ENCODE assay signal across 8 cellular contexts in the genomic region with DNA sequence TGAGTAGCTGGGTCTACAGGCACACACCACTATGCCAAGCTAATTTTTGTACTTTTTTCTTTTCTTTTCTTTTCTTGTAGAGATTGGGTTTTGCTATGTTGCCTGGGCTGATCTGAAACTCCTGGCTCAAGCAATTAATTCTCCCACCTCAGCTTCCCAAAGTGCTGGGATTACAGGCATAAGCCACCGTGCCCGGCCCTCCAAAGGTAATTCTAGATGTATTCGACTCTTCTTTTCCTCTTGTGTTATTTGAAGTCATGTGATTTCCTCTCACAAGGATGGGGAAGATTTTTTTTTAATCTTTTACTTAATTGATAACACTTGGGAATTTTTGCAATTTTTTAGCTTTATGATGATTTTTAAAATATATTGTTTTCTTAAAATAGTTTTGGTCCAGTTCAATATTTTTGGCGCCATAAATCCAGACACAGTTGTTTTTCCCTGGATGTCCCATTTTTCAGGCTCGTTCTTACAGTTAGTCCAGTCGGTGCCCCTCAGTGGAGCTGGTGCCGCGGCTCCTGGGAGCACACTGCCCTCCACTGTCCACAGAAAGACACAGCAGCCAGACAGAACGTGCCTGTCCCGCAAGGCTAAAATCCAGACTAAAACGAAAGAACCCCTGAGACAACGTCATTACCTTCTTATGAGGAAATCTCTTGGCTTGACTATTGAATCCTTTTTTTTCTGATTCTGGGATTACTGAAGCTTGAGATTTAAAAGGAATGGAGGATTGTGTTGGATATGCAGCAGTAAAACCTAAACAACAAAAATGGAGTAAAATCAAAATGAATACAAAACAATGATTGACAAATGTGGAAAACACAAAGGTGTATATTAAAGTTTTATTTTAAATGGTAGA. TPM values are rescaled to one million over a fixed set of nuclear protein-coding genes. Genes with fewer than 3 reads are reported as not detected.
DNase-seq lines count a peak whose midpoint lies in the region; ATAC-seq and TF ChIP-seq lines count a peak whose summit lies in the region.

No MANE protein-coding gene starts in this region.

- no peaks in the 10 kb centered on the region for H3K9me3 ChIP-seq in esophagus (ENCODE audit: control insufficient read depth in 2 of 2, insufficient read depth in 1 of 2, low read depth in 1 of 2, low read length in 1 of 2)

- DNase-seq in HUDEP-2 (lab: John Stamatoyannopoulos, UW; ENCODE audit: unreplicated experiment in 76 of 76) = peak in 56 of 76 experiments; percentile 1 to 66 (median 34)
- DNase-seq in activated T-cell treated with anti-CD3 and anti-CD28 coated beads, Interleukin-2, amount 50 U/mL, for 48 hours = peak; percentile 78 to 79
- DNase-seq in myocyte (ENCODE audit: low read depth) = peak; percentile 81

- no peaks in the 10 kb centered on the region for H3K9me3 Mint-ChIP-seq in stimulated activated naive CD8-positive, alpha-beta T cell treated with anti-CD3 and anti-CD28 coated beads, Interleukin-15, Interleukin-2, amounts not matched to agents 100 ng/mL and 50 ng/mL, for 24 hours

- 9 to 12% methylated on average over 12 of the region's 12 CpGs for WGBS in esophagus, 2 donors

- H3K4me3 Mint-ChIP-seq in stimulated activated naive CD8-positive, alpha-beta T cell treated with anti-CD3 and anti-CD28 coated beads, Interleukin-15, Interleukin-2, amounts not matched to agents 100 ng/mL and 50 ng/mL, for 24 hours = peak overlapping the region; percentile 67

- H3K36me3 ChIP-seq in esophagus (ENCODE audit: control insufficient read depth in 2 of 2, insufficient read depth in 2 of 2, low read length in 1 of 2) = no peaks in the 10 kb centered on the region

- H3K4me1 Mint-ChIP-seq in stimulated activated naive CD8-positive, alpha-beta T cell treated with anti-CD3 and anti-CD28 coated beads, Interleukin-15, Interleukin-2, amounts not matched to agents 100 ng/mL and 50 ng/mL, for 24 hours (ENCODE audit: low read depth) = peaks cover 48% of the 10 kb centered on the region

- peaks cover 0 to 7% of the 10 kb centered on the region in 2 donors for H3K4me1 ChIP-seq in esophagus (ENCODE audit: control insufficient read depth in 2 of 2, insufficient read depth in 2 of 2, low read length in 1 of 2)

- no peaks in the 10 kb centered on the region for H3K27me3 Mint-ChIP-seq in stimulated activated naive CD8-positive, alpha-beta T cell treated with anti-CD3 and anti-CD28 coated beads, Interleukin-15, Interleukin-2, amounts not matched to agents 100 ng/mL and 50 ng/mL, for 24 hours

- peak; percentile 94 for TF ChIP-seq CTCF in GM12873 (IDR thresholded peaks at IDR 0.05; ENCODE audit: insufficient read depth, low read depth, low read length, missing control alignments)

- no peak overlapping the region for H3K4me3 ChIP-seq in esophagus (ENCODE audit: low read depth in 1 of 2, low read length in 2 of 2)

- peak overlapping the region; percentile 91 to 92 for H3K27ac ChIP-seq in esophagus (ENCODE audit: low read depth in 2 of 2, low read length in 1 of 2)

- no peaks in the 10 kb centered on the region for H3K36me3 Mint-ChIP-seq in stimulated activated naive CD8-positive, alpha-beta T cell treated with anti-CD3 and anti-CD28 coated beads, Interleukin-15, Interleukin-2, amounts not matched to agents 100 ng/mL and 50 ng/mL, for 24 hours (ENCODE audit: low read depth)

- peak overlapping the region; percentile 74 for H3K27ac Mint-ChIP-seq in stimulated activated naive CD8-positive, alpha-beta T cell treated with anti-CD3 and anti-CD28 coated beads, Interleukin-15, Interleukin-2, amounts not matched to agents 100 ng/mL and 50 ng/mL, for 24 hours

- ATAC-seq in HG02938 (IDR thresholded peaks at IDR 0.05; ENCODE audit: unreplicated experiment) = no peak

- H3K27me3 ChIP-seq in esophagus (ENCODE audit: control insufficient read depth in 1 of 2, insufficient read depth in 2 of 2, low read length in 2 of 2) = no peaks in the 10 kb centered on the region

TF ChIP-seq in PFSK-1, 5 proteins besides CTCF, POLR2A, EP300 and RAD21:
- TF ChIP-seq POLR2AphosphoS5 (IDR thresholded peaks at IDR 0.05; ENCODE audit: low read depth, low read length) = no peak
- no peak for TF ChIP-seq TAF1 (IDR thresholded peaks at IDR 0.05; ENCODE audit: borderline replicate concordance, insufficient read depth, low read length)
- peak; percentile 31 for TF ChIP-seq FOXP2 (optimal IDR thresholded peaks at IDR 0.05; ENCODE audit: borderline replicate concordance, extremely low read depth, extremely low read length, insufficient read depth)
- TF ChIP-seq SIN3A (IDR thresholded peaks at IDR 0.05; ENCODE audit: borderline replicate concordance, insufficient read depth, low read length) = no peak

RNA-seq across cellular contexts. Expression of gene STPG1, which starts 22.4 kb away (rescaled TPM):
- polyA plus RNA-seq in PFSK-1 (2012; ENCODE audit: insufficient read length, low read depth) = not detected
- 1 to 10 TPM; 4.8 to 8.8 TPM for polyA plus RNA-seq in esophagus
- total RNA-seq in myocyte = 2.0 and 2.5 TPM in 2 replicates
- 5.5 TPM for polyA plus RNA-seq in myocyte (2012)

RNA-seq across cellular contexts. Expression of gene NIPAL3, which starts 24.4 kb away (rescaled TPM):
- polyA plus RNA-seq in PFSK-1 (2012; ENCODE audit: insufficient read length, low read depth) = 0.60 TPM
- 10 to 100 TPM; 10.3 to 11.3 TPM for polyA plus RNA-seq in esophagus
- 7.8 and 14.8 TPM in 2 replicates for total RNA-seq in myocyte
- polyA plus RNA-seq in myocyte (2012) = 28.2 TPM
